16 cellular contexts compared by ENCODE assay signal in genomic region chr3:71692139-71692538, GRCh38. TPM values are rescaled to one million over a fixed set of nuclear protein-coding genes. Genes with fewer than 3 reads are reported as not detected.
DNase-seq lines count a peak whose midpoint lies in the region; ATAC-seq and TF ChIP-seq lines count a peak whose summit lies in the region.
"Had no signal": no experiment of that assay in that cellular context is flagged by ENCODE, and none has a peak within 500 bp of the region (broad histone marks: within the 10 kb centered on the region; RNA-seq: fewer than 3 reads in every experiment).

No MANE protein-coding gene starts in this region.

- no peak overlapping the region for H3K9ac ChIP-seq in endocrine pancreas (ENCODE audit: control insufficient read depth, insufficient read depth, low read length)
- H3K9ac ChIP-seq: BLaER1 treated with 17β-estradiol and CSF1 and Interleukin-3, amounts not matched to agents 10 nM and 100 nM; GM23248 had no signal

- POLR2A ChIA-PET in RWPE1 (lab: Yijun Ruan, JAX; ENCODE audit: low non-redundant PET) = no interaction called here

- intact Hi-C loops in testis (cut with DNase I; ENCODE audit: low total_unique reads) = no loop called here

- ATAC-seq in GM18870 (IDR thresholded peaks at IDR 0.05; ENCODE audit: unreplicated experiment) (no peak), GM19467 (IDR thresholded peaks at IDR 0.05; ENCODE audit: unreplicated experiment) (no peak)
- ATAC-seq: GM12878, HCT116 had no signal

- CTCF ChIA-PET in RWPE1 (lab: Yijun Ruan, JAX) = no interaction called here

- H3K36me3 ChIP-seq in endocrine pancreas (ENCODE audit: control insufficient read depth, insufficient read depth, low read length) (peaks cover 2% of the 10 kb centered on the region), testis (ENCODE audit: low read depth, missing control alignments) (no peaks in the 10 kb centered on the region)
- H3K36me3 ChIP-seq: BLaER1 treated with 17β-estradiol and CSF1 and Interleukin-3, amounts not matched to agents 10 nM and 100 nM had no signal

- H3K4me1 ChIP-seq in endocrine pancreas (ENCODE audit: control insufficient read depth, insufficient read depth, low read length) (peaks cover 19% of the 10 kb centered on the region), testis (peaks cover 56% of the 10 kb centered on the region)
- H3K4me1 ChIP-seq: BLaER1 treated with 17β-estradiol and CSF1 and Interleukin-3, amounts not matched to agents 10 nM and 100 nM had no signal

- peak overlapping the region; percentile 10 for H3K4me3 ChIP-seq in endocrine pancreas (ENCODE audit: control insufficient read depth, insufficient read depth, low read length)
- no peak overlapping the region for H3K4me3 ChIP-seq in testis
- H3K4me3 ChIP-seq: BLaER1 treated with 17β-estradiol and CSF1 and Interleukin-3, amounts not matched to agents 10 nM and 100 nM; GM12878; GM23248 had no signal

- DNase-seq in Caki2 (ENCODE audit: low read depth) (peak; percentile 54), kidney tubule cell (ENCODE audit: low spot score) (peak; percentile 82), testis (no peak), RWPE1 (ENCODE audit: low spot score) (no peak)
- DNase-seq: 8988T; CD4-positive, CD25-positive, alpha-beta regulatory T cell; DMS79; GM23248 had no signal

- TF ChIP-seq CTCF in testis (IDR thresholded peaks at IDR 0.05) = no peak
- TF ChIP-seq CTCF in RWPE1 (conservative IDR thresholded peaks at IDR 0.05; ENCODE audit: low read depth) = no peak

- TF ChIP-seq POLR2A in testis (IDR thresholded peaks at IDR 0.05) = no peak

- in situ Hi-C loops in Caki2 (cut with HindIII; ENCODE audit: low pct_unique_long_range_greater_than_20kb, low sequenced_read_pairs) = no loop called here

- H3K9me3 ChIP-seq in endocrine pancreas (ENCODE audit: control insufficient read depth, low read length) (no peaks in the 10 kb centered on the region), testis (no peaks in the 10 kb centered on the region)
- H3K9me3 ChIP-seq: BLaER1 treated with 17β-estradiol and CSF1 and Interleukin-3, amounts not matched to agents 10 nM and 100 nM had no signal

- H3K27me3 ChIP-seq in endocrine pancreas (ENCODE audit: control insufficient read depth, insufficient read depth, low read length) = no peaks in the 10 kb centered on the region
- H3K27me3 ChIP-seq in testis = no peaks in the 10 kb centered on the region
- H3K27me3 ChIP-seq: BLaER1 treated with 17β-estradiol and CSF1 and Interleukin-3, amounts not matched to agents 10 nM and 100 nM had no signal

- H3K27ac ChIP-seq in testis = peak overlapping the region; percentile 71 to 74
- H3K27ac ChIP-seq in RWPE1 = no peak overlapping the region
- H3K27ac ChIP-seq: BLaER1 treated with 17β-estradiol and CSF1 and Interleukin-3, amounts not matched to agents 10 nM and 100 nM; GM23248; HL-60 had no signal

- whole genome bisulfite sequencing in testis, 2 donors = 91 to 95% methylated on average over 1 of the region's 1 CpG

RNA-seq across cellular contexts. Expression of gene EIF4E3, which starts 33.1 kb away (rescaled TPM):
- total RNA-seq in Caki2 (2014; rRNA removed; shearing (Covaris generic); ENCODE audit: low replicate concordance) = 4.7 and 9.0 TPM in 2 replicates
- total RNA-seq in testis = 10 to 100 TPM; 15.4 to 17.4 TPM
- polyA plus RNA-seq in testis (ENCODE audit: insufficient read depth, low read depth, low replicate concordance) = 10.4 TPM
- total RNA-seq: G401 had no signal

Comparison
In these comparisons a context has a peak if more than half of its experiments do, and no peak if none do; other contexts are left out.
1. DNase-seq: peak in Caki2 (single experiment) and kidney tubule cell (single experiment); none in testis (single experiment) and RWPE1 (single experiment).